Comparison of ENCODE assay signal across 1 cellular context in the genomic region with DNA sequence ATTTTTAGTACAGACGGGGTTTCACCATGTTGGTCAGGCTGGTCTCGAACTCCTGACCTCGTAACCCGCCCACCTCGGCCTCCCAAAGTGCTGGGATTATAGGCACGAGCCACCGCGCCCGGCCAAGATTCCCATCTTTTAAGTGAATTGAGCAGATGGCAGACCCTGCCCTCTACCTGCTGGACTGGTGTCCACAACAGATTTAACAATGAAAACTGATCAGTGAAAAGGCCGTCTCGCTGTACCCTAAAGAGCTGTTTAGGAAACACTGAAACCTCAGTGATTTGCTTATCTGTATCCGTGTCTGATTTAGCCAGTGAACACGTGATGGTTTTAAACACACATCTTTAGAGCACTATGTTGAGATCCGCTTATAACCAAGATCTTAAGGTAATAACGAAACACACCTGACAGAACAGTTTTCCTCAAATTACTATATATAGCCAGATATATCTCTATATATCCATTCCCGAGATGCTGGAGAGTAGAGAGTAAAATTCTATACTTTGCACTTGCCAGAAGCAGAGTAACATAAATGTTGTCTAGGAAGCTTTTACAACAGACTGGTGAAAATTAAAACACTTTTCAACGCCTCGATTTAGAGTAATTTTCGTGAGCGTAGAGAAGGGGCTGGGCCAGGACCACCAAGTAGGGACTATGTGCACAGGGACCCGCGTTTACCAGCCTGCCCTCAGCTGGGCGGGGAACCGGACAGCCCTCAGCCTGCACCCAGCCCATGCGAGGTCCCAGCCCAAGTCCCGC.
A peak's percentile ranks its signal among the peaks of the same experiment; 100 is the strongest.
TF ChIP-seq lines count a peak whose summit lies in the region.

No MANE protein-coding gene starts in this region.

TF ChIP-seq in GM12878, 131 proteins besides CTCF, POLR2A, EP300 and RAD21:
- TF ChIP-seq, protein P1, sequence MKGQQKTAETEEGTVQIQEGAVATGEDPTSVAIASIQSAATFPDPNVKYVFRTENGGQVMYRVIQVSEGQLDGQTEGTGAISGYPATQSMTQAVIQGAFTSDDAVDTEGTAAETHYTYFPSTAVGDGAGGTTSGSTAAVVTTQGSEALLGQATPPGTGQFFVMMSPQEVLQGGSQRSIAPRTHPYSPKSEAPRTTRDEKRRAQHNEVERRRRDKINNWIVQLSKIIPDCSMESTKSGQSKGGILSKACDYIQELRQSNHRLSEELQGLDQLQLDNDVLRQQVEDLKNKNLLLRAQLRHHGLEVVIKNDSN (IDR thresholded peaks at IDR 0.05; ENCODE audit: borderline replicate concordance, extremely low read length, insufficient read depth, low read depth, low read length): peak; percentile 50
- TF ChIP-seq HDAC2 (IDR thresholded peaks at IDR 0.05) (no peak), RAD51 (IDR thresholded peaks at IDR 0.05) (peak; percentile 72), ASH2L (IDR thresholded peaks at IDR 0.05; ENCODE audit: borderline replicate concordance, low read depth) (no peak), ZBTB40 (IDR thresholded peaks at IDR 0.05; ENCODE audit: borderline replicate concordance) (no peak), MTA3 (IDR thresholded peaks at IDR 0.05; ENCODE audit: borderline replicate concordance, low read length) (no peak), PML (IDR thresholded peaks at IDR 0.05; ENCODE audit: low read length) (no peak), DPF2 (IDR thresholded peaks at IDR 0.05) (no peak)
- TF ChIP-seq, protein P2, sequence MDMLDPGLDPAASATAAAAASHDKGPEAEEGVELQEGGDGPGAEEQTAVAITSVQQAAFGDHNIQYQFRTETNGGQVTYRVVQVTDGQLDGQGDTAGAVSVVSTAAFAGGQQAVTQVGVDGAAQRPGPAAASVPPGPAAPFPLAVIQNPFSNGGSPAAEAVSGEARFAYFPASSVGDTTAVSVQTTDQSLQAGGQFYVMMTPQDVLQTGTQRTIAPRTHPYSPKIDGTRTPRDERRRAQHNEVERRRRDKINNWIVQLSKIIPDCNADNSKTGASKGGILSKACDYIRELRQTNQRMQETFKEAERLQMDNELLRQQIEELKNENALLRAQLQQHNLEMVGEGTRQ (IDR thresholded peaks at IDR 0.05; ENCODE audit: borderline replicate concordance, low read depth, low read length): peak; percentile 33; the same call in 1 of the 2 replicates
